24 cellular contexts compared by ENCODE assay signal in the genomic region with DNA sequence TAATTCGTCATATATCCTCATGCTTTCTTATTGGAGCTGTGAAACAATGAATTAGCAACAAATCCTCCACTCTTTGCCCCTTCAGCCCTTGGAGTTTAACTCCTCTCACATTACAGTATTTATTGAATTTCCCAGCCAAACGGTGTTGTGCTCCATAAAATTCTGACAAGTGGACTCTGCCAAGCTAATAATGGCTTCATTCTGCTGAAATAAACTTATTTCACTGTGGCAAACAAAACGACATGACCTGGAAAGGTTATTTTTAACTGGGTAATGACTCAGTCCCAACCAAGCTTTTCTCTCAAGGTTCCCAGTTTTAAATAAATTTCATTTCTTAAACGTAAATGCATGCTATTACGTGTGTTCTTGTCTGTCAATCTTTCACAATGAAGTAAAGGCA.
DNase-seq lines count a peak whose midpoint lies in the region; TF ChIP-seq lines count a peak whose summit lies in the region.
"Had no signal": no experiment of that assay in that cellular context is flagged by ENCODE, and none has a peak within 500 bp of the region (broad histone marks: within the 10 kb centered on the region; RNA-seq: fewer than 3 reads in every experiment).

No MANE protein-coding gene starts in this region.

- no peak for TF ChIP-seq CTCF in hepatocyte (IDR thresholded peaks at IDR 0.05; ENCODE audit: poor library complexity)

- no peaks in the 10 kb centered on the region for H3K27me3 Mint-ChIP-seq in activated T-helper 2 cell treated with anti-CD3 and anti-CD28 coated beads, Interferon-gamma antibody, Interleukin-2, Interleukin-4, amounts not matched to agents 10 μg/mL and 5 μg/mL and 100 μg/mL, durations not matched to agents 14 hours and 24 hours and 36 hours (ENCODE audit: low read depth)
- H3K27me3 Mint-ChIP-seq: activated CD4-positive, alpha-beta T cell treated with anti-CD3 and anti-CD28 coated beads, Interleukin-2, amount 10 ng/mL, durations not matched to agents 24 days and 14 days had no signal

- no peaks in the 10 kb centered on the region for H3K9me3 Mint-ChIP-seq in activated T-helper 2 cell treated with anti-CD3 and anti-CD28 coated beads, Interferon-gamma antibody, Interleukin-2, Interleukin-4, amounts not matched to agents 10 μg/mL and 5 μg/mL and 100 μg/mL, durations not matched to agents 14 hours and 24 hours and 36 hours
- H3K9me3 Mint-ChIP-seq: activated CD4-positive, alpha-beta T cell treated with anti-CD3 and anti-CD28 coated beads, Interleukin-2, amount 10 ng/mL, durations not matched to agents 24 days and 14 days; activated T-cell treated with anti-CD3 and anti-CD28 coated beads, Interleukin-2, amount 50 U/mL, for 4 hours; H9; neural crest cell had no signal

- no peak overlapping the region for H3K4me3 Mint-ChIP-seq in activated T-helper 2 cell treated with anti-CD3 and anti-CD28 coated beads, Interferon-gamma antibody, Interleukin-2, Interleukin-4, amounts not matched to agents 10 μg/mL and 5 μg/mL and 100 μg/mL, durations not matched to agents 14 hours and 24 hours and 36 hours (ENCODE audit: low read depth)
- H3K4me3 Mint-ChIP-seq: activated CD4-positive, alpha-beta T cell treated with anti-CD3 and anti-CD28 coated beads, Interleukin-2, amount 10 ng/mL, durations not matched to agents 24 days and 14 days; activated T-cell treated with anti-CD3 and anti-CD28 coated beads, Interleukin-2, amount 50 U/mL, for 4 hours; H9 had no signal

- H2AFZ ChIP-seq in hepatocyte = no peak overlapping the region
- H2AFZ ChIP-seq: PC-9 had no signal

- H3K36me3 Mint-ChIP-seq in activated T-helper 2 cell treated with anti-CD3 and anti-CD28 coated beads, Interferon-gamma antibody, Interleukin-2, Interleukin-4, amounts not matched to agents 10 μg/mL and 5 μg/mL and 100 μg/mL, durations not matched to agents 14 hours and 24 hours and 36 hours (ENCODE audit: low read depth) = no peaks in the 10 kb centered on the region

- H3K27me3 ChIP-seq in hepatocyte = no peaks in the 10 kb centered on the region
- no peaks in the 10 kb centered on the region for H3K27me3 ChIP-seq in skeletal muscle satellite cell (ENCODE audit: control insufficient read depth, insufficient read depth, low read length)
- H3K27me3 ChIP-seq: BLaER1, testis had no signal

- H3K4me1 ChIP-seq in hepatocyte (ENCODE audit: insufficient read depth) = peaks cover 16% of the 10 kb centered on the region
- H3K4me1 ChIP-seq in skeletal muscle satellite cell (ENCODE audit: control insufficient read depth, insufficient read depth, low read length) = peaks cover 12% of the 10 kb centered on the region
- H3K4me1 ChIP-seq: BLaER1, testis had no signal

- H3K4me1 Mint-ChIP-seq in activated T-helper 2 cell treated with anti-CD3 and anti-CD28 coated beads, Interferon-gamma antibody, Interleukin-2, Interleukin-4, amounts not matched to agents 10 μg/mL and 5 μg/mL and 100 μg/mL, durations not matched to agents 14 hours and 24 hours and 36 hours (ENCODE audit: low read depth) = no peaks in the 10 kb centered on the region
- H3K4me1 Mint-ChIP-seq: activated CD4-positive, alpha-beta T cell treated with anti-CD3 and anti-CD28 coated beads, Interleukin-2, amount 10 ng/mL, durations not matched to agents 24 days and 14 days had no signal

- no peak overlapping the region for H3K4me3 ChIP-seq in hepatocyte
- no peak overlapping the region for H3K4me3 ChIP-seq in skeletal muscle satellite cell (ENCODE audit: low read length)
- H3K4me3 ChIP-seq: BLaER1, PC-9, testis had no signal

- no peaks in the 10 kb centered on the region for H3K79me2 ChIP-seq in hepatocyte

- no peaks in the 10 kb centered on the region for H4K20me1 ChIP-seq in hepatocyte (ENCODE audit: insufficient read depth, poor library complexity, severe bottlenecking)
- H4K20me1 ChIP-seq: BLaER1 had no signal

- peak overlapping the region; percentile 34 for H3K4me2 ChIP-seq in hepatocyte
- peak overlapping the region; percentile 35 for H3K4me2 ChIP-seq in skeletal muscle satellite cell (ENCODE audit: low read length)
- H3K4me2 ChIP-seq: BLaER1, PC-9 had no signal

- no peaks in the 10 kb centered on the region for H3K9me2 ChIP-seq in hepatocyte (replicated peaks; ENCODE audit: insufficient read depth)

- DNase-seq in DMS79 (lab: John Stamatoyannopoulos, UW) (peak; percentile 70), NCI-H69 (lab: John Stamatoyannopoulos, UW) (peak; percentile 64), hepatocyte (ENCODE audit: low spot score) (no peak), NCI-H1694 treated with DMSO at 0.1 percent for 48 hours (lab: John Stamatoyannopoulos, UW) (no peak), NCI-H2227 treated with DMSO at 0.1 percent for 48 hours (lab: John Stamatoyannopoulos, UW) (no peak)
- DNase-seq in activated T-helper 2 cell treated with anti-CD3 and anti-CD28 coated beads, Interferon-gamma antibody, Interleukin-2, Interleukin-4, amounts not matched to agents 10 μg/mL and 5 μg/mL and 100 μg/mL, durations not matched to agents 14 hours and 24 hours and 36 hours (ENCODE audit: low spot score) = no peak
- DNase-seq: activated CD4-positive, alpha-beta T cell treated with anti-CD3 and anti-CD28 coated beads, Interleukin-2, amount 10 ng/mL, durations not matched to agents 24 days and 14 days; activated T-cell treated with anti-CD3 and anti-CD28 coated beads, Interleukin-2, amount 50 U/mL, for 4 hours; DMS53; effector CD8-positive, alpha-beta T cell; H9; head of caudate nucleus; KBM-7; NCI-H1105; NCI-H2029; NCI-H510A treated with DMSO at 0.1 percent for 48 hours; NK-92 treated with Interleukin-12 subunit alpha and Interleukin-12 subunit beta, amount 100 ng/mL, for 24 hours; PC-9; posterior cingulate gyrus; stimulated activated naive CD8-positive, alpha-beta T cell treated with anti-CD3 and anti-CD28 coated beads, Interleukin-15, Interleukin-2, amounts not matched to agents 100 U/mL and 50 U/mL, for 24 hours; testis had no signal

- H3K36me3 ChIP-seq in hepatocyte (replicated peaks; ENCODE audit: insufficient read depth, low read depth) = no peaks in the 10 kb centered on the region
- no peaks in the 10 kb centered on the region for H3K36me3 ChIP-seq in skeletal muscle satellite cell (ENCODE audit: insufficient read depth, low read length)
- H3K36me3 ChIP-seq: BLaER1 had no signal

- no peak overlapping the region for H3K27ac Mint-ChIP-seq in activated T-helper 2 cell treated with anti-CD3 and anti-CD28 coated beads, Interferon-gamma antibody, Interleukin-2, Interleukin-4, amounts not matched to agents 10 μg/mL and 5 μg/mL and 100 μg/mL, durations not matched to agents 14 hours and 24 hours and 36 hours
- H3K27ac Mint-ChIP-seq: activated CD4-positive, alpha-beta T cell treated with anti-CD3 and anti-CD28 coated beads, Interleukin-2, amount 10 ng/mL, durations not matched to agents 24 days and 14 days had no signal

- H3K9me3 ChIP-seq in hepatocyte (ENCODE audit: low read depth) (no peaks in the 10 kb centered on the region), skeletal muscle satellite cell (replicated peaks; ENCODE audit: low read length) (no peaks in the 10 kb centered on the region)
- H3K9me3 ChIP-seq: BLaER1, testis had no signal

- WGBS in hepatocyte (ENCODE audit: low lambda C conversion rate, missing lambda C conversion rate) = 62% methylated on average over 5 of the region's 5 CpGs

- intact Hi-C loops in activated T-helper 2 cell treated with anti-CD3 and anti-CD28 coated beads, Interferon-gamma antibody, Interleukin-2, Interleukin-4, amounts not matched to agents 10 μg/mL and 5 μg/mL and 100 μg/mL, durations not matched to agents 14 hours and 24 hours and 36 hours (cut with micrococcal nuclease) = no loop called here

- no peak overlapping the region for H3K9ac ChIP-seq in skeletal muscle satellite cell (ENCODE audit: low read depth, low read length)
- H3K9ac ChIP-seq: BLaER1 had no signal

- no peak overlapping the region for H3K27ac ChIP-seq in hepatocyte
- H3K27ac ChIP-seq: BLaER1, PC-9, testis had no signal

Comparison
In these comparisons a context has a peak if more than half of its experiments do, and no peak if none do; other contexts are left out.
1. DNase-seq: peak in DMS79 (single experiment) and NCI-H69 (single experiment); none in hepatocyte (single experiment), activated T-helper 2 cell treated with anti-CD3 and anti-CD28 coated beads, Interferon-gamma antibody, Interleukin-2, Interleukin-4, amounts not matched to agents 10 μg/mL and 5 μg/mL and 100 μg/mL, durations not matched to agents 14 hours and 24 hours and 36 hours (single experiment), NCI-H1694 treated with DMSO at 0.1 percent for 48 hours (single experiment) and NCI-H2227 treated with DMSO at 0.1 percent for 48 hours (single experiment).